9 cellular contexts compared by ENCODE assay signal in genomic region chr17:15436399-15437369, GRCh38. TPM values are rescaled to one million over a fixed set of nuclear protein-coding genes. Genes with fewer than 3 reads are reported as not detected.
DNase-seq lines count a peak whose midpoint lies in the region; ATAC-seq and TF ChIP-seq lines count a peak whose summit lies in the region.
"Had no signal": no experiment of that assay in that cellular context is flagged by ENCODE, and none has a peak within 500 bp of the region (broad histone marks: within the 10 kb centered on the region; RNA-seq: fewer than 3 reads in every experiment).

No MANE protein-coding gene starts in this region.

- H3K27ac ChIP-seq in brain microvascular endothelial cell, result no peak overlapping the region

- TF ChIP-seq CTCF in AG10803 (conservative IDR thresholded peaks at IDR 0.05; ENCODE audit: low read length) (peak; percentile 34), brain microvascular endothelial cell (IDR thresholded peaks at IDR 0.05; ENCODE audit: low read depth, low read length, missing control alignments) (peak; percentile 57)

- DNase-seq in AG10803 (ENCODE audit: low read depth), result peak; percentile 50
- DNase-seq in H4 (ENCODE audit: low spot score), result peak; percentile 46
- peak; percentile 64 for DNase-seq in OCI-M1 (lab: John Stamatoyannopoulos, UW)
- DNase-seq in brain microvascular endothelial cell, result no peak
- DNase-seq in iris pigment epithelial cell (ENCODE audit: low read depth), result peak; percentile 63
- DNase-seq in stimulated activated naive CD8-positive, alpha-beta T cell treated with anti-CD3 and anti-CD28 coated beads, Interleukin-15, amount 100 ng/mL, for 72 hours, result peak; percentile 3 to 10
- no peak for DNase-seq in COR-L47 (lab: John Stamatoyannopoulos, UW)

- peaks cover 11% of the 10 kb centered on the region for H3K4me1 Mint-ChIP-seq in stimulated activated naive CD8-positive, alpha-beta T cell treated with anti-CD3 and anti-CD28 coated beads, Interleukin-15, amount 100 ng/mL, for 72 hours

- no peaks in the 10 kb centered on the region for H3K36me3 ChIP-seq in brain microvascular endothelial cell (replicated peaks)
- H3K36me3 ChIP-seq: HAP-1 had no signal

- in situ Hi-C loops in brain microvascular endothelial cell (cut with HindIII; ENCODE audit: low pct_ligation_motif_present, low sequenced_read_pairs), result no loop called here

- H3K9me3 Mint-ChIP-seq in stimulated activated naive CD8-positive, alpha-beta T cell treated with anti-CD3 and anti-CD28 coated beads, Interleukin-15, amount 100 ng/mL, for 72 hours, result peaks cover 5 to 19% of the 10 kb centered on the region in 2 donors

- H3K4me3 ChIP-seq in AG10803 (ENCODE audit: low read length) (no peak overlapping the region), brain microvascular endothelial cell (ENCODE audit: low read depth, low read length) (no peak overlapping the region)
- H3K4me3 ChIP-seq: HAP-1 had no signal

- H3K27me3 ChIP-seq in brain microvascular endothelial cell (replicated peaks), result no peaks in the 10 kb centered on the region

- peak; percentile 48 for ATAC-seq in stimulated activated naive CD8-positive, alpha-beta T cell treated with anti-CD3 and anti-CD28 coated beads, Interleukin-15, amount 100 ng/mL, for 72 hours
- no peak for ATAC-seq in GM18870 (IDR thresholded peaks at IDR 0.05; ENCODE audit: unreplicated experiment)

- H3K27ac Mint-ChIP-seq in stimulated activated naive CD8-positive, alpha-beta T cell treated with anti-CD3 and anti-CD28 coated beads, Interleukin-15, amount 100 ng/mL, for 72 hours, result peak overlapping the region in 1 of 2 donors; percentile 71

- no peaks in the 10 kb centered on the region for H3K27me3 Mint-ChIP-seq in stimulated activated naive CD8-positive, alpha-beta T cell treated with anti-CD3 and anti-CD28 coated beads, Interleukin-15, amount 100 ng/mL, for 72 hours

- peak overlapping the region in 1 of 2 donors; percentile 24 for H3K4me3 Mint-ChIP-seq in stimulated activated naive CD8-positive, alpha-beta T cell treated with anti-CD3 and anti-CD28 coated beads, Interleukin-15, amount 100 ng/mL, for 72 hours

RNA-seq across cellular contexts. Expression of gene CDRT4, which starts 30.7 kb away (rescaled TPM):
- total RNA-seq in H4 (2014; rRNA removed; shearing (Covaris generic)), result 2.4 TPM in 1 of 2 replicates, not detected in the other

Comparison
In these comparisons a context has a peak if more than half of its experiments do, and no peak if none do; other contexts are left out.
1. DNase-seq: peak in AG10803 (single experiment), H4 (single experiment), OCI-M1 (single experiment), iris pigment epithelial cell (single experiment) and stimulated activated naive CD8-positive, alpha-beta T cell treated with anti-CD3 and anti-CD28 coated beads, Interleukin-15, amount 100 ng/mL, for 72 hours (2 of 2); none in brain microvascular endothelial cell (single experiment) and COR-L47 (single experiment).